9 cellular contexts compared by ENCODE assay signal in genomic region chr1:154784924-154785531, GRCh38.
DNase-seq lines count a peak whose midpoint lies in the region; ATAC-seq lines count a peak whose summit lies in the region.
"Had no signal": no experiment of that assay in that cellular context is flagged by ENCODE, and none has a peak within 500 bp of the region (broad histone marks: within the 10 kb centered on the region; RNA-seq: fewer than 3 reads in every experiment).

No MANE protein-coding gene starts in this region.

- H3K4me1 ChIP-seq in mesendoderm (ENCODE audit: control insufficient read depth, low read depth, low read length) = no peaks in the 10 kb centered on the region

- H3K79me2 ChIP-seq in mesendoderm (ENCODE audit: control insufficient read depth, insufficient read depth, low read length) = no peaks in the 10 kb centered on the region

- no peak overlapping the region for H2AK5ac ChIP-seq in mesendoderm (ENCODE audit: low read length)

- no peak overlapping the region for H2BK5ac ChIP-seq in mesendoderm (ENCODE audit: low read length)

- no peak overlapping the region for H3K18ac ChIP-seq in mesendoderm (ENCODE audit: low read length)

- H3K27ac ChIP-seq in mesendoderm (ENCODE audit: low read depth, low read length) = no peak overlapping the region
- H3K27ac ChIP-seq: thyroid gland had no signal

- H3K36me3 ChIP-seq in mesendoderm (ENCODE audit: control insufficient read depth, insufficient read depth, low read length) = no peaks in the 10 kb centered on the region
- H3K36me3 ChIP-seq: thyroid gland had no signal

- no peaks in the 10 kb centered on the region for H3K79me1 ChIP-seq in mesendoderm (ENCODE audit: low read length)

- no peak overlapping the region for H2BK120ac ChIP-seq in mesendoderm (ENCODE audit: low read depth, low read length)

- no peaks in the 10 kb centered on the region for H3K27me3 ChIP-seq in mesendoderm (ENCODE audit: insufficient read depth, low read length, poor library complexity)
- H3K27me3 ChIP-seq: thyroid gland had no signal

- no peak overlapping the region for H4K5ac ChIP-seq in mesendoderm (ENCODE audit: low read length)

- H2BK15ac ChIP-seq in mesendoderm (replicated peaks; ENCODE audit: low read depth) = no peak overlapping the region

- H3K4me3 ChIP-seq in mesendoderm (ENCODE audit: low read length) = no peak overlapping the region
- H3K4me3 ChIP-seq: thyroid gland had no signal

- H4K8ac ChIP-seq in mesendoderm (ENCODE audit: low read depth, low read length) = no peak overlapping the region

- no peak overlapping the region for H3K4me2 ChIP-seq in mesendoderm (ENCODE audit: low read length)

- no peak overlapping the region for H3K56ac ChIP-seq in mesendoderm (ENCODE audit: low read length)

- H3K9ac ChIP-seq in mesendoderm (ENCODE audit: low read length) = no peak overlapping the region

- peak; percentile 42 to 48 for DNase-seq in activated CD4-positive, alpha-beta T cell treated with anti-CD3 and anti-CD28 coated beads, Interleukin-2, amount 50 U/mL, for 4 hours
- DNase-seq in mesendoderm (peak; percentile 68), NCI-H1930 (lab: John Stamatoyannopoulos, UW) (no peak), NCI-H2227 (lab: John Stamatoyannopoulos, UW; ENCODE audit: unreplicated experiment) (no peak), SIG-M5 (lab: John Stamatoyannopoulos, UW) (no peak)

- peak overlapping the region; percentile 28 for H3K4ac ChIP-seq in mesendoderm (ENCODE audit: low read depth, low read length)

- WGBS in mesendoderm (ENCODE audit: extremely low coverage, insufficient coverage, low lambda C conversion rate) = no CpG with 5 or more reads among the region's 2 CpGs

- no peak overlapping the region for H3K23ac ChIP-seq in mesendoderm (ENCODE audit: low read length)

- peak; percentile 73 for ATAC-seq in GM19043 (IDR thresholded peaks at IDR 0.05; ENCODE audit: low read depth, unreplicated experiment)
- peak; percentile 60 for ATAC-seq in HG02938 (IDR thresholded peaks at IDR 0.05; ENCODE audit: unreplicated experiment)
- ATAC-seq: Panc1 had no signal

Comparison
In these comparisons a context has a peak if more than half of its experiments do, and no peak if none do; other contexts are left out.
1. DNase-seq: peak in activated CD4-positive, alpha-beta T cell treated with anti-CD3 and anti-CD28 coated beads, Interleukin-2, amount 50 U/mL, for 4 hours (2 of 2) and mesendoderm (single experiment); none in NCI-H1930 (0 of 2), NCI-H2227 (single experiment) and SIG-M5 (single experiment).